20 cellular contexts compared by ENCODE assay signal in genomic region chr6:139778113-139778512, GRCh38.
DNase-seq lines count a peak whose midpoint lies in the region; ATAC-seq and TF ChIP-seq lines count a peak whose summit lies in the region.
"Had no signal": no experiment of that assay in that cellular context is flagged by ENCODE, and none has a peak within 500 bp of the region (broad histone marks: within the 10 kb centered on the region; RNA-seq: fewer than 3 reads in every experiment).

No MANE protein-coding gene starts in this region.

- H3K4me1 Mint-ChIP-seq in neural progenitor cell, result peaks cover 51% of the 10 kb centered on the region
- H3K4me1 Mint-ChIP-seq in stimulated activated naive B cell treated with anti-CD40 and anti-IgM and Interleukin-4, amounts not matched to agents 10 μg/mL and 1 μg/mL and 100 μg/mL, for 72 hours, result no peaks in the 10 kb centered on the region
- H3K4me1 Mint-ChIP-seq: activated T-helper 17 cell treated with anti-CD3 and anti-CD28 coated beads, Interleukin-2, amount 50 U/mL, for 72 hours; CD4-positive, CD25-positive, alpha-beta regulatory T cell; naive B cell; stimulated activated memory B cell treated with anti-CD40 and anti-IgM and Interleukin-4, amounts not matched to agents 10 μg/mL and 1 μg/mL and 100 μg/mL, for 72 hours had no signal

- peak overlapping the region; percentile 41 for H3K4me3 Mint-ChIP-seq in neural progenitor cell
- H3K4me3 Mint-ChIP-seq in stimulated activated naive B cell treated with anti-CD40 and anti-IgM and Interleukin-4, amounts not matched to agents 10 μg/mL and 1 μg/mL and 100 μg/mL, for 72 hours, result no peak overlapping the region
- H3K4me3 Mint-ChIP-seq: activated T-helper 17 cell treated with anti-CD3 and anti-CD28 coated beads, Interleukin-2, amount 50 U/mL, for 72 hours; CD4-positive, CD25-positive, alpha-beta regulatory T cell; naive B cell; stimulated activated memory B cell treated with anti-CD40 and anti-IgM and Interleukin-4, amounts not matched to agents 10 μg/mL and 1 μg/mL and 100 μg/mL, for 72 hours had no signal

- peaks cover 5% of the 10 kb centered on the region for H3K27me3 Mint-ChIP-seq in neural progenitor cell (ENCODE audit: insufficient read depth, low read depth)
- H3K27me3 Mint-ChIP-seq in stimulated activated naive B cell treated with anti-CD40 and anti-IgM and Interleukin-4, amounts not matched to agents 10 μg/mL and 1 μg/mL and 100 μg/mL, for 72 hours, result peaks cover 0 to 7% of the 10 kb centered on the region in 2 donors
- H3K27me3 Mint-ChIP-seq: activated T-helper 17 cell treated with anti-CD3 and anti-CD28 coated beads, Interleukin-2, amount 50 U/mL, for 72 hours; stimulated activated memory B cell treated with anti-CD40 and anti-IgM and Interleukin-4, amounts not matched to agents 10 μg/mL and 1 μg/mL and 100 μg/mL, for 72 hours had no signal

- intact Hi-C loops in PC-3 (cut with micrococcal nuclease), result no loop called here

- H3K9me3 ChIP-seq in fibroblast of lung (ENCODE audit: control insufficient read depth, insufficient read depth, low read depth, low read length) (no peaks in the 10 kb centered on the region), neural progenitor cell (ENCODE audit: low read depth) (no peaks in the 10 kb centered on the region), PC-3 (ENCODE audit: low read length) (no peaks in the 10 kb centered on the region)
- H3K9me3 ChIP-seq: breast epithelium, lower lobe of right lung, Peyer's patch had no signal

- no peak for ATAC-seq in PC-3
- no peak for ATAC-seq in GM19324 (IDR thresholded peaks at IDR 0.05; ENCODE audit: low FRiP score, unreplicated experiment)
- ATAC-seq in stimulated activated naive B cell treated with anti-CD40 and anti-IgM and Interleukin-4, amounts not matched to agents 10 μg/mL and 1 μg/mL and 100 μg/mL, for 72 hours (replicated peaks), result no peak
- ATAC-seq: activated T-helper 17 cell treated with anti-CD3 and anti-CD28 coated beads, Interleukin-2, amount 50 U/mL, for 72 hours; lower lobe of right lung; stimulated activated memory B cell treated with anti-CD40 and anti-IgM and Interleukin-4, amounts not matched to agents 10 μg/mL and 1 μg/mL and 100 μg/mL, for 72 hours had no signal

- DNase-seq in G401 (ENCODE audit: low spot score) (peak; percentile 80), NCI-H2227 treated with DMSO at 0.1 percent for 48 hours (lab: John Stamatoyannopoulos, UW) (peak; percentile 8), fibroblast of lung (ENCODE audit: low read depth in 2 of 2) (no peak), neural progenitor cell (ENCODE audit: low spot score) (peak; percentile 39), GM13977 (ENCODE audit: low spot score) (no peak), PC-3 (no peak)
- no peak for DNase-seq in stimulated activated naive B cell treated with anti-CD40 and anti-IgM and Interleukin-4, amounts not matched to agents 10 μg/mL and 1 μg/mL and 100 μg/mL, for 72 hours
- DNase-seq: activated CD4-positive, CD25-positive, alpha-beta regulatory T cell treated with anti-CD3 and anti-CD28 coated beads, Interleukin-2, amount 50 U/mL, for 72 hours; CD4-positive, CD25-positive, alpha-beta regulatory T cell; lower lobe of right lung; MM.1S; naive B cell; NCI-H1930; Peyer's patch; stimulated activated CD4-positive, alpha-beta T cell treated with anti-CD3 and anti-CD28 coated beads, Interleukin-15, amount 100 ng/mL, for 24 hours; trophoblast cell had no signal

- no peaks in the 10 kb centered on the region for H3K9me2 ChIP-seq in PC-3 (replicated peaks; ENCODE audit: low read length)

- H3K4me1 ChIP-seq in fibroblast of lung (ENCODE audit: control insufficient read depth, extremely low read depth, insufficient read depth, low read length), result peaks cover 2% of the 10 kb centered on the region
- peaks cover 49% of the 10 kb centered on the region for H3K4me1 ChIP-seq in neural progenitor cell
- no peaks in the 10 kb centered on the region for H3K4me1 ChIP-seq in PC-3 (ENCODE audit: insufficient read depth, low read length)
- H3K4me1 ChIP-seq: breast epithelium, lower lobe of right lung had no signal

- no peak overlapping the region for H3K4me2 ChIP-seq in fibroblast of lung (ENCODE audit: extremely low read depth, insufficient read depth, low read length)
- H3K4me2 ChIP-seq in neural progenitor cell, result peak overlapping the region; percentile 74
- no peak overlapping the region for H3K4me2 ChIP-seq in PC-3 (ENCODE audit: low read length)

- in situ Hi-C loops in G401 (cut with HindIII; ENCODE audit: low sequenced_read_pairs) (no loop called here), GM13977 (cut with MboI; ENCODE audit: low pct_unique_long_range_greater_than_20kb, low sequenced_read_pairs, unreplicated experiment) (no loop called here)

- peak overlapping the region; percentile 15 for H2AFZ ChIP-seq in fibroblast of lung (ENCODE audit: low read length)
- H2AFZ ChIP-seq in neural progenitor cell (replicated peaks), result peak overlapping the region; percentile 79
- no peak overlapping the region for H2AFZ ChIP-seq in PC-3 (ENCODE audit: low read length)

- H3K27ac Mint-ChIP-seq in neural progenitor cell, result peak overlapping the region; percentile 95
- no peak overlapping the region for H3K27ac Mint-ChIP-seq in stimulated activated naive B cell treated with anti-CD40 and anti-IgM and Interleukin-4, amounts not matched to agents 10 μg/mL and 1 μg/mL and 100 μg/mL, for 72 hours
- H3K27ac Mint-ChIP-seq: activated T-helper 17 cell treated with anti-CD3 and anti-CD28 coated beads, Interleukin-2, amount 50 U/mL, for 72 hours; CD4-positive, CD25-positive, alpha-beta regulatory T cell; stimulated activated memory B cell treated with anti-CD40 and anti-IgM and Interleukin-4, amounts not matched to agents 10 μg/mL and 1 μg/mL and 100 μg/mL, for 72 hours had no signal

- CTCF ChIA-PET in PC-3 (lab: Charles Lee), result no interaction called here

- no TSS peak for BruUV-seq in PC-3 (replicated peaks; lab: Mats Ljungman, UMichigan)

- H3K36me3 Mint-ChIP-seq in neural progenitor cell, result peaks cover 2% of the 10 kb centered on the region
- no peaks in the 10 kb centered on the region for H3K36me3 Mint-ChIP-seq in stimulated activated naive B cell treated with anti-CD40 and anti-IgM and Interleukin-4, amounts not matched to agents 10 μg/mL and 1 μg/mL and 100 μg/mL, for 72 hours
- H3K36me3 Mint-ChIP-seq: CD4-positive, CD25-positive, alpha-beta regulatory T cell; naive B cell; stimulated activated memory B cell treated with anti-CD40 and anti-IgM and Interleukin-4, amounts not matched to agents 10 μg/mL and 1 μg/mL and 100 μg/mL, for 72 hours had no signal

- H3K27ac ChIP-seq in fibroblast of lung (ENCODE audit: insufficient read depth, low read length) (no peak overlapping the region), neural progenitor cell (peak overlapping the region; percentile 89), PC-3 (ENCODE audit: low read length) (no peak overlapping the region)
- H3K27ac ChIP-seq: breast epithelium, lower lobe of right lung, Peyer's patch had no signal

- TF ChIP-seq CTCF in fibroblast of lung (conservative IDR thresholded peaks at IDR 0.05 in 1 of 2, IDR thresholded peaks at IDR 0.05 in 1 of 2; ENCODE audit: low read depth in 1 of 2, low read length in 2 of 2) (no peak), neural progenitor cell (IDR thresholded peaks at IDR 0.05) (no peak), GM13977 (IDR thresholded peaks at IDR 0.05; ENCODE audit: extremely low read depth, insufficient read depth, missing control alignments) (no peak), PC-3 (conservative IDR thresholded peaks at IDR 0.05; ENCODE audit: low read depth, low read length) (no peak)

- H3K27me3 ChIP-seq in fibroblast of lung (ENCODE audit: control insufficient read depth, insufficient read depth, low read length) (no peaks in the 10 kb centered on the region), neural progenitor cell (no peaks in the 10 kb centered on the region), PC-3 (ENCODE audit: low read length) (no peaks in the 10 kb centered on the region)
- H3K27me3 ChIP-seq: breast epithelium, Peyer's patch had no signal

- POLR2A ChIA-PET in PC-3 (lab: Charles Lee; ENCODE audit: unreplicated experiment), result no interaction called here

- H3K36me3 ChIP-seq in fibroblast of lung (ENCODE audit: control insufficient read depth, insufficient read depth, low read length), result no peaks in the 10 kb centered on the region
- H3K36me3 ChIP-seq in neural progenitor cell, result no peaks in the 10 kb centered on the region
- no peaks in the 10 kb centered on the region for H3K36me3 ChIP-seq in PC-3 (ENCODE audit: low read depth, low read length)
- H3K36me3 ChIP-seq: breast epithelium, lower lobe of right lung, Peyer's patch had no signal

- H4K20me1 ChIP-seq in fibroblast of lung (ENCODE audit: control insufficient read depth, extremely low read depth, insufficient read depth, low read length) (no peaks in the 10 kb centered on the region), neural progenitor cell (ENCODE audit: low read depth) (no peaks in the 10 kb centered on the region), PC-3 (ENCODE audit: low read length) (no peaks in the 10 kb centered on the region)

- no peak overlapping the region for H3K4me3 ChIP-seq in fibroblast of lung (replicated peaks in 1 of 4; ENCODE audit: control extremely low read depth in 1 of 4, insufficient read depth in 1 of 4, low read depth in 3 of 4, low read length in 4 of 4)
- peak overlapping the region; percentile 22 for H3K4me3 ChIP-seq in neural progenitor cell
- no peak overlapping the region for H3K4me3 ChIP-seq in PC-3 (ENCODE audit: low read length)
- H3K4me3 ChIP-seq: breast epithelium, lower lobe of right lung, Peyer's patch had no signal

- no peaks in the 10 kb centered on the region for H3K79me2 ChIP-seq in fibroblast of lung (ENCODE audit: control insufficient read depth, insufficient read depth, low read length)
- H3K79me2 ChIP-seq in neural progenitor cell (ENCODE audit: low read depth), result no peaks in the 10 kb centered on the region
- H3K79me2 ChIP-seq in PC-3 (ENCODE audit: low read length), result no peaks in the 10 kb centered on the region

- H3K9me3 Mint-ChIP-seq in neural progenitor cell, result peaks cover 8% of the 10 kb centered on the region
- no peaks in the 10 kb centered on the region for H3K9me3 Mint-ChIP-seq in stimulated activated naive B cell treated with anti-CD40 and anti-IgM and Interleukin-4, amounts not matched to agents 10 μg/mL and 1 μg/mL and 100 μg/mL, for 72 hours
- H3K9me3 Mint-ChIP-seq: activated T-helper 17 cell treated with anti-CD3 and anti-CD28 coated beads, Interleukin-2, amount 50 U/mL, for 72 hours; CD4-positive, CD25-positive, alpha-beta regulatory T cell; stimulated activated memory B cell treated with anti-CD40 and anti-IgM and Interleukin-4, amounts not matched to agents 10 μg/mL and 1 μg/mL and 100 μg/mL, for 72 hours had no signal

- H3F3A ChIP-seq in neural progenitor cell (ENCODE audit: low read depth) (peaks cover 44% of the 10 kb centered on the region), PC-3 (ENCODE audit: low read length, unreplicated experiment) (no peaks in the 10 kb centered on the region)

- no peak overlapping the region for H3K9ac ChIP-seq in fibroblast of lung (ENCODE audit: insufficient read depth, low read length)
- H3K9ac ChIP-seq in neural progenitor cell, result no peak overlapping the region
- no peak overlapping the region for H3K9ac ChIP-seq in PC-3 (ENCODE audit: low read length)

Comparison
In these comparisons a context has a peak if more than half of its experiments do, and no peak if none do; other contexts are left out.
1. DNase-seq: peak in G401 (single experiment), NCI-H2227 treated with DMSO at 0.1 percent for 48 hours (single experiment) and neural progenitor cell (single experiment); none in fibroblast of lung (0 of 2), GM13977 (single experiment), PC-3 (single experiment) and stimulated activated naive B cell treated with anti-CD40 and anti-IgM and Interleukin-4, amounts not matched to agents 10 μg/mL and 1 μg/mL and 100 μg/mL, for 72 hours (single experiment).